29 cellular contexts compared by ENCODE assay signal in genomic region chr18:78685250-78685979, GRCh38.
"Had no signal": no experiment of that assay in that cellular context is flagged by ENCODE, and none has a peak within 500 bp of the region (broad histone marks: within the 10 kb centered on the region; RNA-seq: fewer than 3 reads in every experiment).

No MANE protein-coding gene starts in this region.

- H3K36me3 ChIP-seq: neutrophil, ovary, right lobe of liver, sigmoid colon, suprapubic skin, tibial artery, transverse colon, upper lobe of right lung, uterus had no signal

- H3K36me3 Mint-ChIP-seq: naive thymus-derived CD4-positive, alpha-beta T cell; natural killer cell; stimulated activated effector memory CD8-positive, alpha-beta T cell treated with anti-CD3 and anti-CD28 coated beads, Interleukin-12 subunit alpha, Interleukin-12 subunit beta, amount 100 ng/mL, for 72 hours; stimulated activated naive B cell treated with anti-CD40 and anti-IgM and Interleukin-4, amounts not matched to agents 10 μg/mL and 1 μg/mL and 100 μg/mL, for 72 hours; type B pancreatic cell had no signal

- H3K27me3 Mint-ChIP-seq: naive thymus-derived CD4-positive, alpha-beta T cell; stimulated activated naive B cell treated with anti-CD40 and anti-IgM and Interleukin-4, amounts not matched to agents 10 μg/mL and 1 μg/mL and 100 μg/mL, for 72 hours; stimulated activated naive CD8-positive, alpha-beta T cell treated with anti-CD3 and anti-CD28 coated beads, Interleukin-15, Interleukin-2, amounts not matched to agents 100 ng/mL and 50 ng/mL, for 24 hours; type B pancreatic cell had no signal

- H3K4me3 ChIP-seq: ovary, psoas muscle, right lobe of liver, sigmoid colon, suprapubic skin, testis, tibial artery, transverse colon, upper lobe of right lung, uterus had no signal

- H3K4me3 Mint-ChIP-seq: naive thymus-derived CD4-positive, alpha-beta T cell; natural killer cell; nephron; stimulated activated effector memory CD8-positive, alpha-beta T cell treated with anti-CD3 and anti-CD28 coated beads, Interleukin-12 subunit alpha, Interleukin-12 subunit beta, amount 100 ng/mL, for 72 hours; stimulated activated naive B cell treated with anti-CD40 and anti-IgM and Interleukin-4, amounts not matched to agents 10 μg/mL and 1 μg/mL and 100 μg/mL, for 72 hours; stimulated activated naive CD8-positive, alpha-beta T cell treated with anti-CD3 and anti-CD28 coated beads, Interleukin-15, Interleukin-2, amounts not matched to agents 100 ng/mL and 50 ng/mL, for 24 hours; type B pancreatic cell had no signal

- DNase-seq: naive thymus-derived CD4-positive, alpha-beta T cell; natural killer cell; nucleus accumbens; ovary; psoas muscle; right cardiac atrium; right lobe of liver; sigmoid colon; small intestine; stimulated activated CD4-positive, alpha-beta T cell treated with anti-CD3 and anti-CD28 coated beads, Interleukin-15, amount 100 ng/mL, for 24 hours; stimulated activated CD4-positive, alpha-beta T cell treated with anti-CD3 and anti-CD28 coated beads, Interleukin-2, amount 100 ng/mL, for 24 hours; stimulated activated CD4-positive, alpha-beta T cell treated with anti-CD3 and anti-CD28 coated beads, Interleukin-2, amount 100 ng/mL, for 48 hours; stimulated activated CD4-positive, alpha-beta T cell treated with anti-CD3 and anti-CD28 coated beads, Interleukin-4, amount 100 ng/mL, for 24 hours; stimulated activated naive B cell treated with anti-CD40 and anti-IgM and Interleukin-4, amounts not matched to agents 10 μg/mL and 1 μg/mL and 100 μg/mL, for 72 hours; stimulated activated naive CD4-positive, alpha-beta T cell treated with Interleukin-2 at 50 U/mL for 16 hours; substantia nigra; testis; tibial artery; transverse colon; upper lobe of right lung; uterus had no signal

- H3K27me3 ChIP-seq: neutrophil, ovary, right lobe of liver, testis, tibial artery, transverse colon, upper lobe of right lung, uterus had no signal

- H3K79me2 ChIP-seq: parathyroid adenoma had no signal

- H2AFZ ChIP-seq: parathyroid adenoma had no signal

- H3K9ac ChIP-seq: parathyroid adenoma had no signal

- H3K4me1 ChIP-seq: parathyroid adenoma, psoas muscle, right lobe of liver, sigmoid colon, suprapubic skin, testis, tibial artery, transverse colon, upper lobe of right lung, uterus had no signal

- H3K4me1 Mint-ChIP-seq: naive thymus-derived CD4-positive, alpha-beta T cell; natural killer cell; nephron; stimulated activated effector memory CD8-positive, alpha-beta T cell treated with anti-CD3 and anti-CD28 coated beads, Interleukin-12 subunit alpha, Interleukin-12 subunit beta, amount 100 ng/mL, for 72 hours; stimulated activated naive B cell treated with anti-CD40 and anti-IgM and Interleukin-4, amounts not matched to agents 10 μg/mL and 1 μg/mL and 100 μg/mL, for 72 hours had no signal

- H3K27ac ChIP-seq: neutrophil, ovary, parathyroid adenoma, psoas muscle, right lobe of liver, sigmoid colon, suprapubic skin, testis, tibial artery, transverse colon, upper lobe of right lung, uterus had no signal

- H3K9me3 Mint-ChIP-seq: natural killer cell; nephron; stimulated activated effector memory CD8-positive, alpha-beta T cell treated with anti-CD3 and anti-CD28 coated beads, Interleukin-12 subunit alpha, Interleukin-12 subunit beta, amount 100 ng/mL, for 72 hours; stimulated activated naive CD8-positive, alpha-beta T cell treated with anti-CD3 and anti-CD28 coated beads, Interleukin-15, Interleukin-2, amounts not matched to agents 100 ng/mL and 50 ng/mL, for 24 hours; type B pancreatic cell had no signal

- H3K27ac Mint-ChIP-seq: natural killer cell; nephron; progenitor cell of endocrine pancreas; stimulated activated effector memory CD8-positive, alpha-beta T cell treated with anti-CD3 and anti-CD28 coated beads, Interleukin-12 subunit alpha, Interleukin-12 subunit beta, amount 100 ng/mL, for 72 hours; stimulated activated naive B cell treated with anti-CD40 and anti-IgM and Interleukin-4, amounts not matched to agents 10 μg/mL and 1 μg/mL and 100 μg/mL, for 72 hours; stimulated activated naive CD8-positive, alpha-beta T cell treated with anti-CD3 and anti-CD28 coated beads, Interleukin-15, Interleukin-2, amounts not matched to agents 100 ng/mL and 50 ng/mL, for 24 hours; type B pancreatic cell had no signal

- H3K9me3 ChIP-seq: neutrophil, ovary, psoas muscle, right lobe of liver, sigmoid colon, suprapubic skin, testis, tibial artery, transverse colon, upper lobe of right lung, uterus had no signal
